Comparison of ENCODE assay signal across 23 cellular contexts in genomic region chr2:235264512-235264911, GRCh38.
A peak's percentile ranks its signal among the peaks of the same experiment; 100 is the strongest.
DNase-seq lines count a peak whose midpoint lies in the region; ATAC-seq and TF ChIP-seq lines count a peak whose summit lies in the region.
"Had no signal": no experiment of that assay in that cellular context is flagged by ENCODE, and none has a peak within 500 bp of the region (broad histone marks: within the 10 kb centered on the region; RNA-seq: fewer than 3 reads in every experiment).

No MANE protein-coding gene starts in this region.

- no peaks in the 10 kb centered on the region for H3K9me3 Mint-ChIP-seq in neural crest cell
- H3K9me3 Mint-ChIP-seq: natural killer cell treated with Interleukin-12 subunit alpha and Interleukin-12 subunit beta and Interleukin-15 and Interleukin-18, amount 100 ng/mL, for 72 hours; T-helper 2 cell treated with Interferon-gamma antibody and Interleukin-4, amounts not matched to agents 5 μg/mL and 100 μg/mL, for 36 hours had no signal

- H3K9me3 ChIP-seq in A673 (ENCODE audit: low read depth, low read length, poor library complexity, severe bottlenecking) = no peaks in the 10 kb centered on the region
- no peaks in the 10 kb centered on the region for H3K9me3 ChIP-seq in GM23248 (ENCODE audit: low read depth)
- no peaks in the 10 kb centered on the region for H3K9me3 ChIP-seq in colonic mucosa
- H3K9me3 ChIP-seq: ascending aorta, spleen had no signal

- TF ChIP-seq CTCF in A673 (conservative IDR thresholded peaks at IDR 0.05; ENCODE audit: low read depth, low read length) = no peak
- TF ChIP-seq CTCF in colonic mucosa (IDR thresholded peaks at IDR 0.05) = no peak
- no peak for TF ChIP-seq CTCF in neural crest cell (conservative IDR thresholded peaks at IDR 0.05)

- no peak overlapping the region for H3K4me2 ChIP-seq in GM23248 (ENCODE audit: unreplicated experiment)

- no peaks in the 10 kb centered on the region for H3K36me3 Mint-ChIP-seq in neural crest cell (ENCODE audit: low read depth)
- H3K36me3 Mint-ChIP-seq: activated naive CD8-positive, alpha-beta T cell treated with anti-CD3 and anti-CD28 coated beads, Interleukin-2, amount 10 ng/mL, durations not matched to agents 7 days and 5 days; CD4-positive, CD25-positive, alpha-beta regulatory T cell; natural killer cell treated with Interleukin-12 subunit alpha and Interleukin-12 subunit beta and Interleukin-15 and Interleukin-18, amount 100 ng/mL, for 72 hours had no signal

- peak overlapping the region; percentile 83 for H3K27ac Mint-ChIP-seq in neural crest cell (ENCODE audit: unreplicated experiment)
- H3K27ac Mint-ChIP-seq: activated naive CD8-positive, alpha-beta T cell treated with anti-CD3 and anti-CD28 coated beads, Interleukin-2, amount 10 ng/mL, durations not matched to agents 7 days and 5 days; CD4-positive, CD25-positive, alpha-beta regulatory T cell; IgD-negative memory B cell; natural killer cell treated with Interleukin-12 subunit alpha and Interleukin-12 subunit beta and Interleukin-15 and Interleukin-18, amount 100 ng/mL, for 72 hours; T-helper 2 cell treated with Interferon-gamma antibody and Interleukin-4, amounts not matched to agents 5 μg/mL and 100 μg/mL, for 36 hours had no signal

- peaks cover 76% of the 10 kb centered on the region for H3K4me1 Mint-ChIP-seq in neural crest cell
- H3K4me1 Mint-ChIP-seq: activated naive CD8-positive, alpha-beta T cell treated with anti-CD3 and anti-CD28 coated beads, Interleukin-2, amount 10 ng/mL, durations not matched to agents 7 days and 5 days; CD4-positive, CD25-positive, alpha-beta regulatory T cell; IgD-negative memory B cell had no signal

- peak overlapping the region; percentile 86; the same call in 1 of the 2 replicates for H2AFZ ChIP-seq in GM23248

- H4K20me1 ChIP-seq in GM23248 (ENCODE audit: insufficient read depth) = no peaks in the 10 kb centered on the region

- H3K79me2 ChIP-seq in GM23248 (ENCODE audit: insufficient read depth) = no peaks in the 10 kb centered on the region

- BruUV-seq in A673 (replicated peaks; lab: Mats Ljungman, UMichigan) = no TSS peak

- peak; percentile 31 for DNase-seq in A673 (ENCODE audit: low spot score)
- DNase-seq in GM23248 = no peak
- DNase-seq in colonic mucosa = no peak
- DNase-seq in neural crest cell (ENCODE audit: low read depth, low spot score) = no peak
- DNase-seq in DMS153 treated with DMSO at 0.1 percent for 48 hours (lab: John Stamatoyannopoulos, UW; ENCODE audit: unreplicated experiment) = no peak
- DNase-seq in SKM-1 (lab: John Stamatoyannopoulos, UW; ENCODE audit: unreplicated experiment) = no peak
- DNase-seq in A172 (ENCODE audit: low spot score) = no peak
- DNase-seq: activated CD4-positive, alpha-beta T cell treated with anti-CD3 and anti-CD28 coated beads for 4 hours; activated effector memory CD4-positive, alpha-beta T cell treated with anti-CD3 and anti-CD28 coated beads, Interleukin-2, amount 50 U/mL, for 16 hours; activated naive CD8-positive, alpha-beta T cell treated with anti-CD3 and anti-CD28 coated beads, Interleukin-2, amount 10 ng/mL, durations not matched to agents 7 days and 5 days; activated T-cell treated with anti-CD3 and anti-CD28 coated beads, Interleukin-2, amount 50 U/mL, for 1 hour; CD4-positive, CD25-positive, alpha-beta regulatory T cell; DMS 273 treated with DMSO at 0.1 percent for 48 hours; NCI-H1092 treated with DMSO at 0.1 percent for 48 hours; NCI-H1930; NCI-H526 treated with DMSO at 0.1 percent for 48 hours; spleen had no signal

- peaks cover 13% of the 10 kb centered on the region; the same call in 1 of the 2 replicates for H3F3A ChIP-seq in GM23248 (ENCODE audit: insufficient read depth)

- WGBS in GM23248 (ENCODE audit: low coverage in 1 of 2, low lambda C conversion rate in 2 of 2, missing lambda C conversion rate in 2 of 2), 2 experiments = 84 to 86% methylated on average over 8 of the region's 8 CpGs

- CTCF ChIA-PET in A673 (lab: Charles Lee) = no interaction called here

- no peak overlapping the region for H3K4me3 Mint-ChIP-seq in neural crest cell
- H3K4me3 Mint-ChIP-seq: activated naive CD8-positive, alpha-beta T cell treated with anti-CD3 and anti-CD28 coated beads, Interleukin-2, amount 10 ng/mL, durations not matched to agents 7 days and 5 days; CD4-positive, CD25-positive, alpha-beta regulatory T cell; IgD-negative memory B cell; natural killer cell treated with Interleukin-12 subunit alpha and Interleukin-12 subunit beta and Interleukin-15 and Interleukin-18, amount 100 ng/mL, for 72 hours; T-helper 2 cell treated with Interferon-gamma antibody and Interleukin-4, amounts not matched to agents 5 μg/mL and 100 μg/mL, for 36 hours had no signal

- H3K4me3 ChIP-seq in A673 (ENCODE audit: low read depth, low read length, poor library complexity, severe bottlenecking) = no peak overlapping the region
- no peak overlapping the region for H3K4me3 ChIP-seq in GM23248
- no peak overlapping the region for H3K4me3 ChIP-seq in colonic mucosa
- H3K4me3 ChIP-seq: ascending aorta, spleen had no signal

- H3K36me3 ChIP-seq in A673 (ENCODE audit: insufficient read depth, low read length, poor library complexity, severe bottlenecking) = no peaks in the 10 kb centered on the region
- no peaks in the 10 kb centered on the region for H3K36me3 ChIP-seq in GM23248 (ENCODE audit: low read depth)
- no peaks in the 10 kb centered on the region for H3K36me3 ChIP-seq in colonic mucosa
- H3K36me3 ChIP-seq: ascending aorta, spleen had no signal

- POLR2A ChIA-PET in A673 (lab: Charles Lee; ENCODE audit: low non-redundant PET) = no interaction called here

- no peaks in the 10 kb centered on the region for H3K27me3 ChIP-seq in A673 (replicated peaks; ENCODE audit: insufficient read depth, low read depth, low read length, poor library complexity)
- H3K27me3 ChIP-seq in GM23248 (replicated peaks; ENCODE audit: insufficient read depth) = no peaks in the 10 kb centered on the region
- no peaks in the 10 kb centered on the region for H3K27me3 ChIP-seq in colonic mucosa
- H3K27me3 ChIP-seq: ascending aorta had no signal

- no peaks in the 10 kb centered on the region for H3K9me2 ChIP-seq in GM23248 (ENCODE audit: insufficient read depth)

- in situ Hi-C loops in GM23248 (cut with MboI) = no loop called here

- intact Hi-C loops in A673 (cut with micrococcal nuclease; ENCODE audit: unreplicated experiment) (loop anchor here (5.0 kb wide), 1 partner anchor 132 kb away; no protein-coding TSS in a partner anchor), colonic mucosa (cut with DNase I) (loop anchor here (10.0 kb wide), 1 partner anchor 120 kb away; no protein-coding TSS in a partner anchor)

- no peak for ATAC-seq in HG03442 (IDR thresholded peaks at IDR 0.05; ENCODE audit: unreplicated experiment)
- ATAC-seq: natural killer cell treated with Interleukin-12 subunit alpha and Interleukin-12 subunit beta and Interleukin-15 and Interleukin-18, amount 100 ng/mL, for 72 hours had no signal

- H3K27me3 Mint-ChIP-seq in neural crest cell (ENCODE audit: low read depth) = peaks cover 3% of the 10 kb centered on the region

- no peak overlapping the region for H3K27ac ChIP-seq in A673 (ENCODE audit: low read depth, low read length, poor library complexity, severe bottlenecking)
- no peak overlapping the region for H3K27ac ChIP-seq in GM23248
- peak overlapping the region; percentile 72 for H3K27ac ChIP-seq in colonic mucosa
- H3K27ac ChIP-seq: ascending aorta, RWPE1 had no signal

- H3K4me1 ChIP-seq in A673 (ENCODE audit: insufficient read depth, low read length, poor library complexity, severe bottlenecking) (peaks cover 35% of the 10 kb centered on the region), GM23248 (ENCODE audit: insufficient read depth) (peaks cover 38% of the 10 kb centered on the region), colonic mucosa (peaks cover 6% of the 10 kb centered on the region)
- H3K4me1 ChIP-seq: ascending aorta had no signal

- H3K9ac ChIP-seq in GM23248 (no peak overlapping the region), colonic mucosa (ENCODE audit: low read depth in 2 of 2, low read length in 2 of 2) (no peak overlapping the region)
